8 cellular contexts compared by ENCODE assay signal in the genomic region with DNA sequence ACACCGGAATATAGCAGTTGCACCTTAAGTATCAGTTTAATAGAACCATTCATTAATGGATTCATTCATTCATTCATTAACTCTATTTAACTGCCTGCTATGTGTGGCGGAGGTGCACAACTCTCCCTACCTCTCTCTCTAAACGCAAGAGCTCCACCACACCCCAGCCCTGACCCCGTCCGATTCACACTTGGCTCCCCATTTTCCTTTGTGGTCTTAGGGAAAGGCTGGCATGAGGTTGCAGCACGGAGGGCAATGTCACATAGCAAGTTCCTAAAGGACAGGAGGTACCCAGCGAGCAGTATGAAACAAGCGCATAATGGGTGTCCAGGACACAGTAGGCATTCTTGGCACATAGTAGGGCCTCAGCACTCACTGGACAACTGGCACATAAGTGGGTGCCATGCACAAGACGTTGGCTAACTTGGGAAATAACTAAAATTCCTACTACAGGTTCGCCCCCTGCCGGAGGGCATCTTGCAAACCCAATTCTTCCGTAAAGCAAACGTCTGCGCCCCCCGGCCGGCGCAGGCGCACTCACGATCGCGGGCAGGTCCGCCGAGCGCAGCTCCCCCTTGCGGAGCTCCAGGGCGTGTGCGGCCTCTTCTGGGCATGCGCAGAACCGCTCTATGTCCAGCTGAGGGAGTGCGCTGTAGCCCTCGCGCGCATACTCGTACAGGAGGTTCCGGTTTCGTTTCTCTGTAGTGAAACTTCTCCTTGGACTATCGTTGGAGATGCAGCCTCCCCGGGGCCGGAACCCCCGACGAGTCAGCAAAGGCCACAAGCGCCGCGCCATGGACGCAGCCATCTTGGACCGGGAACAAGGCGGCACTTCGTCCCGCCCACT. TPM values are rescaled to one million over a fixed set of nuclear protein-coding genes. Genes with fewer than 3 reads are reported as not detected.
DNase-seq lines count a peak whose midpoint lies in the region; ATAC-seq and TF ChIP-seq lines count a peak whose summit lies in the region.

Gene SARS2, minus strand, starts transcription at position 835 of the 847 bp plus-strand sequence. Its CDS starts 27 bp downstream, at position 808.

- H3K9me3 ChIP-seq in HUES6 (ENCODE audit: control insufficient read depth, insufficient read depth, low read depth, low read length): peaks cover 15% of the 10 kb centered on the region
- H3K9me3 ChIP-seq in NT2/D1 (ENCODE audit: insufficient read depth, low read length): peaks cover 18% of the 10 kb centered on the region
- peaks cover 29% of the 10 kb centered on the region for H3K9me3 ChIP-seq in endodermal cell (ENCODE audit: control insufficient read depth, low read length)

- H3K27me3 ChIP-seq in HUES6 (ENCODE audit: control insufficient read depth, insufficient read depth, low read length): no peaks in the 10 kb centered on the region
- H3K27me3 ChIP-seq in NT2/D1 (ENCODE audit: insufficient read depth, insufficient read length): no peaks in the 10 kb centered on the region
- H3K27me3 ChIP-seq in endodermal cell (ENCODE audit: control insufficient read depth, insufficient read depth, low read length, poor library complexity, severe bottlenecking): no peaks in the 10 kb centered on the region

- WGBS in endodermal cell (ENCODE audit: insufficient coverage in 1 of 2, insufficient read length in 1 of 2), 2 experiments: 4 to 8% methylated on average over 28 to 49 of the region's 49 CpGs

- H3K27ac ChIP-seq in HUES6 (ENCODE audit: low read depth, low read length) (peak within 1 kb of the TSS; percentile 94), endodermal cell (ENCODE audit: low read depth, low read length) (peak within 1 kb of the TSS; percentile 92)

- no TSS peak for BruUV-seq in Calu3 (replicated peaks; lab: Mats Ljungman, UMichigan)

- DNase-seq in Calu3 (peak; percentile 97), NT2/D1 (ENCODE audit: low read depth, low spot score) (peak; percentile 87), endodermal cell (peak; percentile 97), mesenteric fat pad (ENCODE audit: low spot score) (peak; percentile 97)
- DNase-seq in activated CD8-positive, alpha-beta memory T cell treated with anti-CD3 and anti-CD28 coated beads, Interleukin-2, amount 50 U/mL, for 1 hour (ENCODE audit: extremely low read depth): peak; percentile 77
- DNase-seq in stimulated activated CD8-positive, alpha-beta memory T cell treated with anti-CD3 and anti-CD28 coated beads, Interleukin-15, amount 100 ng/mL, for 1 hour (ENCODE audit: low read depth): peak; percentile 83

- H3K9me3 Mint-ChIP-seq in Calu3 (ENCODE audit: low read depth, unreplicated experiment) (peaks cover 2% of the 10 kb centered on the region), endodermal cell (peaks cover 26% of the 10 kb centered on the region)

- H3K4me1 ChIP-seq in HUES6 (ENCODE audit: control insufficient read depth, insufficient read depth, low read length) (0 out of 2 replicates have a peak, but pooled peaks cover 7% of the 10 kb centered on the region), NT2/D1 (ENCODE audit: insufficient read depth, insufficient read length) (peaks cover 4% of the 10 kb centered on the region), endodermal cell (ENCODE audit: control insufficient read depth, insufficient read depth, low read length) (no peaks in the 10 kb centered on the region)

- CTCF ChIA-PET in Calu3 (lab: Charles Lee): interaction anchor here (0.5 to 1.9 kb wide), 20 partner anchors 13 to 542 kb away, joined by 3 to 20 read pairs (median 4); partner anchors contain the start of genes ACTN4, ECH1, FAM98C and NFKBIB

- intact Hi-C loops in Calu3 (cut with micrococcal nuclease; ENCODE audit: unreplicated experiment): loop anchor here (1.0 to 10.0 kb wide), 4 partner anchors 80 to 528 kb away; partner anchors contain the start of gene FAM98C

- peaks cover 82% of the 10 kb centered on the region for H3K36me3 Mint-ChIP-seq in Calu3 (ENCODE audit: insufficient read depth, unreplicated experiment)
- H3K36me3 Mint-ChIP-seq in endodermal cell (ENCODE audit: low read depth): peaks cover 47% of the 10 kb centered on the region

- H3K9ac ChIP-seq in HUES6 (ENCODE audit: low read length) (peak within 1 kb of the TSS; percentile 95), NT2/D1 (ENCODE audit: insufficient read length, low read depth) (peak within 1 kb of the TSS; percentile 79), endodermal cell (ENCODE audit: extremely low read depth, low read length, poor library complexity, severe bottlenecking) (peak within 1 kb of the TSS; percentile 93)

- H3K27me3 Mint-ChIP-seq in Calu3 (ENCODE audit: unreplicated experiment) (no peaks in the 10 kb centered on the region), endodermal cell (ENCODE audit: insufficient read depth) (peaks cover 3% of the 10 kb centered on the region)

- H3K4me3 ChIP-seq in HUES6 (ENCODE audit: low read depth, low read length) (peak within 1 kb of the TSS; percentile 79), NT2/D1 (ENCODE audit: insufficient read length, low read depth) (peak within 1 kb of the TSS; percentile 94), endodermal cell (ENCODE audit: low read length) (peak within 1 kb of the TSS; percentile 100)

- peak; percentile 64 for ATAC-seq in GM21447 (IDR thresholded peaks at IDR 0.05; ENCODE audit: unreplicated experiment)

- H3K36me3 ChIP-seq in HUES6 (ENCODE audit: control insufficient read depth, insufficient read depth, low read length): peaks cover 44% of the 10 kb centered on the region
- peaks cover 57% of the 10 kb centered on the region for H3K36me3 ChIP-seq in NT2/D1 (ENCODE audit: insufficient read depth, insufficient read length, low read length)
- peaks cover 39% of the 10 kb centered on the region for H3K36me3 ChIP-seq in endodermal cell (ENCODE audit: control insufficient read depth, insufficient read depth, low read length)

- TF ChIP-seq CTCF in Calu3 (IDR thresholded peaks at IDR 0.05; ENCODE audit: unreplicated experiment) (peak; percentile 99), endodermal cell (conservative IDR thresholded peaks at IDR 0.05) (peak; percentile 100)

- H3K27ac Mint-ChIP-seq in Calu3 (ENCODE audit: unreplicated experiment): peak within 1 kb of the TSS; percentile 93
- H3K27ac Mint-ChIP-seq in endodermal cell: peak within 1 kb of the TSS; percentile 99

- peak within 1 kb of the TSS; percentile 98 for H3K4me3 Mint-ChIP-seq in Calu3 (ENCODE audit: low read depth, unreplicated experiment)
- peak within 1 kb of the TSS; percentile 97 for H3K4me3 Mint-ChIP-seq in endodermal cell

- H3K4me1 Mint-ChIP-seq in Calu3 (ENCODE audit: low read depth, unreplicated experiment): peaks cover 23% of the 10 kb centered on the region
- peaks cover 9% of the 10 kb centered on the region for H3K4me1 Mint-ChIP-seq in endodermal cell

RNA-seq across cellular contexts. Expression of gene SARS2, which starts in this region (rescaled TPM):
- total RNA-seq in Calu3 (2022) (52.1 and 58.1 TPM in 2 replicates), endodermal cell (10 to 100 TPM; 53.2 to 60.2 TPM), mesenteric fat pad (14.0 TPM)
- polyA plus RNA-seq in endodermal cell (2013, experiment 1 of 2): 56.0 TPM
- 44.1 TPM for polyA plus RNA-seq in endodermal cell (2013, experiment 2 of 2)

Comparison
In these comparisons a context has a peak if more than half of its experiments do, and no peak if none do; other contexts are left out.
1. Peak in every context shown above with its lines: DNase-seq, ATAC-seq, H3K4me3 ChIP-seq and H3K27ac ChIP-seq.